9 cellular contexts compared by ENCODE assay signal in the genomic region with DNA sequence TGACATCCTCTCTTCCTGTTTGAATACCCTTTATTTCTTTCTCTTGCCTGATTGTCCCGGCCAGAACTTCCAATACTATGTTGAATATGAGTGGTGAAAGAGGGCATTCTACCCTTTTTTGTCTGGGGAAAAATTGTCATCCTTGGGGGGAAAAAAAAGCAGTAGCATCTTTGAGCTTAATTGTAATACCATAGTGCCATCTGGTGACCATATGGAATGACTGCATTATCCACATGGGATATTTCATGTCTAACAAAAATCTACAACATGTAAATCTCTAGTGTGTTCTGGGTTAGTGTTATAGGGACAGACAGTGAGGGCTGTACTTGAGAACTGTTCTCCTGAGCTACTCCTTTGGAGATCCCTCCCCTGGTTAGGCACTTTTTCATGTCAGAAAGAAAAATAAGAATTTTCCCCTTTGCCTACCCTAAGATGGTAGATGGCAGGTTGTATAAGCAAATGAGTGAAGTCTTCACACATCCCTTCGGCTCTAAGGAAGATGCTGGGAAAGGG. TPM values are rescaled to one million over a fixed set of nuclear protein-coding genes. Genes with fewer than 3 reads are reported as not detected.
DNase-seq lines count a peak whose midpoint lies in the region; ATAC-seq and TF ChIP-seq lines count a peak whose summit lies in the region.
"Had no signal": no experiment of that assay in that cellular context is flagged by ENCODE, and none has a peak within 500 bp of the region (broad histone marks: within the 10 kb centered on the region; RNA-seq: fewer than 3 reads in every experiment).

No MANE protein-coding gene starts in this region.

- H3K4me3 ChIP-seq in sigmoid colon = no peak overlapping the region
- H3K4me3 ChIP-seq: SK-N-MC had no signal

- H3K27me3 ChIP-seq in sigmoid colon = no peaks in the 10 kb centered on the region

- ATAC-seq in esophagus mucosa = peak; percentile 42

- H3K9me3 ChIP-seq in sigmoid colon = no peaks in the 10 kb centered on the region

- no peak overlapping the region for H3K27ac ChIP-seq in sigmoid colon
- H3K27ac ChIP-seq: SK-N-MC had no signal

- TF ChIP-seq POLR2A in sigmoid colon (IDR thresholded peaks at IDR 0.05) = no peak

- TF ChIP-seq EP300 in sigmoid colon (IDR thresholded peaks at IDR 0.05) = no peak

- DNase-seq in NCI-H2171 treated with DMSO at 0.1 percent for 48 hours (lab: John Stamatoyannopoulos, UW) (peak; percentile 36), NCI-H2171 (lab: John Stamatoyannopoulos, UW) (no peak), NCI-H446 treated with DMSO at 0.1 percent for 48 hours (lab: John Stamatoyannopoulos, UW) (peak; percentile 3), superior temporal gyrus (ENCODE audit: extremely low spot score) (peak; percentile 60), sigmoid colon (no peak)
- no peak for DNase-seq in stimulated activated naive CD4-positive, alpha-beta T cell treated with Interleukin-2 at 50 U/mL for 16 hours (lab: John Stamatoyannopoulos, UW)
- DNase-seq in activated naive CD4-positive, alpha-beta T cell (lab: John Stamatoyannopoulos, UW) = no peak

- H3K4me1 ChIP-seq in sigmoid colon = no peaks in the 10 kb centered on the region

- intact Hi-C loops in sigmoid colon (cut with DNase I) = loop anchor here (2.0 to 5.0 kb wide), 2 partner anchors 389 to 792 kb away; no protein-coding TSS in a partner anchor

- H3K36me3 ChIP-seq in sigmoid colon = no peaks in the 10 kb centered on the region

- peak in 1 of 4 experiments; percentile 22 for TF ChIP-seq CTCF in sigmoid colon (IDR thresholded peaks at IDR 0.05)

- 47 to 54% methylated on average over 2 of the region's 2 CpGs for WGBS in sigmoid colon, 2 donors

RNA-seq across cellular contexts. Expression of a gene that starts 26.0 kb away (rescaled TPM):
- total RNA-seq in esophagus mucosa (21.4 TPM), sigmoid colon (1 to 10 TPM in 2 of 4 donors, under 1 TPM in 2; 0.81 to 2.8 (median 1.6) TPM)
- 1 to 10 TPM in 2 of 3 donors, under 1 TPM in 1; 0.92 to 2.1 (median 1.2) TPM for polyA plus RNA-seq in sigmoid colon

Comparison
In these comparisons a context has a peak if more than half of its experiments do, and no peak if none do; other contexts are left out.
1. DNase-seq: peak in NCI-H2171 treated with DMSO at 0.1 percent for 48 hours (single experiment), NCI-H446 treated with DMSO at 0.1 percent for 48 hours (single experiment) and superior temporal gyrus (single experiment); none in NCI-H2171 (single experiment), stimulated activated naive CD4-positive, alpha-beta T cell treated with Interleukin-2 at 50 U/mL for 16 hours (single experiment), activated naive CD4-positive, alpha-beta T cell (0 of 4) and sigmoid colon (single experiment).